Comparison of ENCODE assay signal across 32 cellular contexts in genomic region chr19:3015126-3016057, GRCh38. TPM values are rescaled to one million over a fixed set of nuclear protein-coding genes. Genes with fewer than 3 reads are reported as not detected.
"Had no signal": no experiment of that assay in that cellular context is flagged by ENCODE, and none has a peak within 500 bp of the region (broad histone marks: within the 10 kb centered on the region; RNA-seq: fewer than 3 reads in every experiment).

No MANE protein-coding gene starts in this region.

- H3K4me3 ChIP-seq: adrenal gland, Peyer's patch had no signal

- H3K9me3 ChIP-seq: adrenal gland, Peyer's patch had no signal

- H3K27ac ChIP-seq: adrenal gland, Peyer's patch, RWPE1, VCaP had no signal

- H3K4me1 ChIP-seq: adrenal gland, Peyer's patch had no signal

- H3K36me3 ChIP-seq: Peyer's patch had no signal

- DNase-seq: activated B cell treated with CpG ODN at 0.5 μM for 24 hours; activated CD4-positive, alpha-beta memory T cell treated with anti-CD3 and anti-CD28 coated beads for 36 hours; activated CD4-positive, alpha-beta T cell treated with anti-CD3 and anti-CD28 coated beads for 4 hours; activated CD4-positive, alpha-beta T cell treated with anti-CD3 and anti-CD28 coated beads, Interleukin-2, amount 50 U/mL, for 1 hour; activated CD4-positive, CD25-positive, alpha-beta regulatory T cell treated with anti-CD3 and anti-CD28 coated beads, Interleukin-2, amount 50 U/mL, for 72 hours; activated CD8-positive, alpha-beta memory T cell treated with anti-CD3 and anti-CD28 coated beads, Interleukin-2, amount 50 U/mL, for 4 hours; activated gamma-delta T cell treated with Interleukin-2 at 50 U/mL for 16 hours; activated naive CD4-positive, alpha-beta T cell treated with anti-CD3 and anti-CD28 coated beads for 36 hours; activated T-cell treated with anti-CD3 and anti-CD28 coated beads for 4 hours; activated T-cell treated with anti-CD3 and anti-CD28 coated beads, Interleukin-2, amount 50 U/mL, for 4 hours; adrenal gland; caudate nucleus; cerebellar nuclear complex; NCI-H1105; NCI-H1436; NCI-H1694; NCI-H2029; NCI-H345; NCI-H524 treated with DMSO at 0.1 percent for 48 hours; PC-3; Peyer's patch; SIG-M5; SW 1271; T-helper 1 cell; T-helper 2 cell; T-helper 9 cell had no signal

- ATAC-seq: activated naive CD4-positive, alpha-beta T cell treated with anti-CD3 and anti-CD28 coated beads, Interleukin-2, amount 50 U/mL, for 72 hours; activated T-cell treated with anti-CD3 and anti-CD28 coated beads, Interleukin-2, amount 50 U/mL, for 4 hours; PC-3; Right ventricle myocardium inferior had no signal

- H3K27me3 ChIP-seq: adrenal gland, Peyer's patch had no signal

- FAIRE-seq: bronchial epithelial cell had no signal

RNA-seq across cellular contexts. Expression of gene TLE2, which starts 13.7 kb away (rescaled TPM):
- total RNA-seq: M059J had no signal

RNA-seq across cellular contexts. Expression of gene TLE6, which starts 38.0 kb away (rescaled TPM):
- total RNA-seq: bronchial epithelial cell had no signal
